In the genomic region with DNA sequence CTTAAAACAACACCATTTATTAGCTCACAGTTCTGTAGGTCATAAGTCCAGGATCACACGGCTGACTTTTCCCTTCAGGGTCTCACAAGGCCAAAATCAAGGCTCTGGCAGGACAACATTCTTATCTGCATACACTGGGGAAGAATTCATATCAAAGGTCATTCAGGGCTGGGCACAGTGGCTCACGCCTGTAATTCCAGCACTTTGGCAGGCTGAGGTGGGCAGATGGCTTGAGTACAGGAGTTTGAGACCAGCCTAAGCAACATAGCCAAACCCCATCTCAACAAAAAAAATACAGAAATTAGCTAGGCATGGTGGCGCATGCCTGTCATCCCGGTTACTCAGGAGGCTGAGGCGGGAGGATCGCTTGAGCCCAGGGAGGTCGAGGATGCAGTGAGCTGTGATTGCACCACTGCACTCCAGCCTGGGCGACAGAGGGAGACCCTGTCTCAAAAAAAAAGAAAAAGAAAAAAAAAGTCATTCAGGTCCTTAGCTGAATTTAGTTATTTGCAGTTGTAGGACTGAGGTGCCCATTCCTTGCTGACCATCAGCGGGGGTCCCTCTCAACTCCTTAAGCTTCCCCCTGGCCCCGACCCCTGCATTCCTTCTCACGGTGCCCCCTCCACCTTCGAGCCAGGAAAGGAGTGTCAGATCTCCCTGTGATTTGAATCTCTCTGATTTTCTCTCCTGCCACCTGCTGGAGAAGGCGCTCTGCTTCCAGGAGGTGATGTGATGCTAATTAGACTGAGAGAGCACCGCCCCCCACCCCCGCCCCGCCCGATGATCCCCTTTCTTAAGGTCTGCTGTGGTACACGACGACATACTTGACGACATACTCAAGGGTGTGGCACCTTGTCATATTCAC, we compare ENCODE assay signal across 8 cellular contexts.
DNase-seq lines count a peak whose midpoint lies in the region; ATAC-seq and TF ChIP-seq lines count a peak whose summit lies in the region.

No MANE protein-coding gene starts in this region.

- no peaks in the 10 kb centered on the region for H3K4me1 Mint-ChIP-seq in glutamatergic neuron (ENCODE audit: low read depth, unreplicated experiment)

- H3K9ac ChIP-seq in NT2/D1 (ENCODE audit: insufficient read length, low read depth) = no peak overlapping the region

- H3K9me3 ChIP-seq in NT2/D1 (ENCODE audit: insufficient read depth, low read length) = no peaks in the 10 kb centered on the region
- no peaks in the 10 kb centered on the region for H3K9me3 ChIP-seq in effector memory CD4-positive, alpha-beta T cell (ENCODE audit: control insufficient read depth, low read length)

- no peaks in the 10 kb centered on the region for H3K36me3 ChIP-seq in NT2/D1 (ENCODE audit: insufficient read depth, insufficient read length, low read length)
- peaks cover 20% of the 10 kb centered on the region for H3K36me3 ChIP-seq in effector memory CD4-positive, alpha-beta T cell (ENCODE audit: control insufficient read depth, insufficient read depth, low read length)

- peaks cover 3% of the 10 kb centered on the region for H3K27me3 Mint-ChIP-seq in glutamatergic neuron (ENCODE audit: unreplicated experiment)

- TF ChIP-seq CTCF in glutamatergic neuron (IDR thresholded peaks at IDR 0.05; ENCODE audit: partially characterized antibody, unreplicated experiment) (peak; percentile 39), retinal pigment epithelial cell (conservative IDR thresholded peaks at IDR 0.05; ENCODE audit: low read depth, low read length) (peak; percentile 53)

- no peaks in the 10 kb centered on the region for H3K27me3 ChIP-seq in NT2/D1 (ENCODE audit: insufficient read depth, insufficient read length)
- no peaks in the 10 kb centered on the region for H3K27me3 ChIP-seq in effector memory CD4-positive, alpha-beta T cell (replicated peaks; ENCODE audit: control insufficient read depth, insufficient read depth, low read length, poor library complexity, severe bottlenecking)

- H3K4me3 ChIP-seq in NT2/D1 (ENCODE audit: insufficient read length, low read depth) (no peak overlapping the region), retinal pigment epithelial cell (ENCODE audit: low read length) (no peak overlapping the region)
- no peak overlapping the region for H3K4me3 ChIP-seq in effector memory CD4-positive, alpha-beta T cell (ENCODE audit: insufficient read depth, low read depth, low read length, poor library complexity, severe bottlenecking)

- H3K9me3 Mint-ChIP-seq in glutamatergic neuron (ENCODE audit: unreplicated experiment) = peaks cover 3% of the 10 kb centered on the region

- no peak overlapping the region for H3K27ac Mint-ChIP-seq in glutamatergic neuron (ENCODE audit: unreplicated experiment)

- H3K4me3 Mint-ChIP-seq in glutamatergic neuron (ENCODE audit: unreplicated experiment) = no peak overlapping the region

- H3K36me3 Mint-ChIP-seq in glutamatergic neuron (ENCODE audit: unreplicated experiment) = no peaks in the 10 kb centered on the region

- DNase-seq in NCI-H1436 (lab: John Stamatoyannopoulos, UW) = peak; percentile 16
- no peak for DNase-seq in NCI-H1436 treated with DMSO at 0.1 percent for 48 hours (lab: John Stamatoyannopoulos, UW)
- DNase-seq in NT2/D1 (ENCODE audit: low read depth, low spot score) = peak; percentile 59
- DNase-seq in glutamatergic neuron = peak; percentile 36
- DNase-seq in retinal pigment epithelial cell (ENCODE audit: low read depth) = no peak
- DNase-seq in effector memory CD4-positive, alpha-beta T cell = no peak

- no peaks in the 10 kb centered on the region for H3K4me1 ChIP-seq in NT2/D1 (ENCODE audit: insufficient read depth, insufficient read length)
- no peaks in the 10 kb centered on the region for H3K4me1 ChIP-seq in effector memory CD4-positive, alpha-beta T cell (ENCODE audit: control insufficient read depth, insufficient read depth, low read length, poor library complexity, severe bottlenecking)

- ATAC-seq in HG03280 (IDR thresholded peaks at IDR 0.05; ENCODE audit: unreplicated experiment) (no peak), HG02759 (IDR thresholded peaks at IDR 0.05; ENCODE audit: unreplicated experiment) (no peak)

- H3K27ac ChIP-seq in effector memory CD4-positive, alpha-beta T cell (ENCODE audit: insufficient read depth, low read length, poor library complexity, severe bottlenecking) = no peak overlapping the region

Comparison
In these comparisons a context has a peak if more than half of its experiments do, and no peak if none do; other contexts are left out.
1. DNase-seq: peak in NCI-H1436 (single experiment), NT2/D1 (single experiment) and glutamatergic neuron (single experiment); none in NCI-H1436 treated with DMSO at 0.1 percent for 48 hours (single experiment), retinal pigment epithelial cell (single experiment) and effector memory CD4-positive, alpha-beta T cell (0 of 3).